In the genomic region with DNA sequence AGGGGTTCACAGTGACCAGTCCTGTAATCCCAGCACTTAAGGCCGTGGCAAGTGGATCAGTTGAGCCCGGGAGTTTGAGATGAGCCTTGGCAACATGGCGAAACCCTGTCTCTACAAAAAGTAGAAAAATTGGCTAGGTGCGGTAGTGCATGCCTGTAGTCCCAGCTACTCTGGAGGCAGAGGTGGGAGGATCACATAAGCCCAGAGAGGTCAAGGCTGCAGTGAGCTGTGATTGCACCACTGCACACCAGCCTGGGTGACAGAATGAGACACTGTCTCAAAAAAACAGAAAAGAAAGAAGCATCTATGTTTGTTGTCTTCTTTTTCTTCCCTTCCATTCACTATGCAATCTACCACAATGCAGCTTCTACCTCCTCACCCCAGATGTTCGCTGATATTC, we compare ENCODE assay signal across 28 cellular contexts.
"Had no signal": no experiment of that assay in that cellular context is flagged by ENCODE, and none has a peak within 500 bp of the region (broad histone marks: within the 10 kb centered on the region; RNA-seq: fewer than 3 reads in every experiment).

No MANE protein-coding gene starts in this region.

- H3K27ac Mint-ChIP-seq: activated CD4-positive, alpha-beta T cell treated with anti-CD3 and anti-CD28 coated beads, Interleukin-2, amount 10 ng/mL, durations not matched to agents 24 days and 14 days; activated CD8-positive, alpha-beta T cell treated with anti-CD3 and anti-CD28 coated beads for 36 hours; activated naive CD8-positive, alpha-beta T cell treated with anti-CD3 and anti-CD28 coated beads for 36 hours; activated T-cell treated with anti-CD3 and anti-CD28 coated beads, Interleukin-2, amount 50 U/mL, for 72 hours; activated T-helper 17 cell treated with anti-CD3 and anti-CD28 coated beads, Interleukin-2, amount 50 U/mL, for 72 hours had no signal

- ATAC-seq: activated CD8-positive, alpha-beta T cell treated with anti-CD3 and anti-CD28 coated beads for 36 hours; activated T-cell treated with anti-CD3 and anti-CD28 coated beads, Interleukin-2, amount 50 U/mL, for 72 hours; activated T-helper 17 cell treated with anti-CD3 and anti-CD28 coated beads, Interleukin-2, amount 50 U/mL, for 72 hours; Panc1 had no signal

- H3K4me3 Mint-ChIP-seq: activated CD4-positive, alpha-beta T cell treated with anti-CD3 and anti-CD28 coated beads, Interleukin-2, amount 10 ng/mL, durations not matched to agents 24 days and 14 days; activated CD8-positive, alpha-beta T cell treated with anti-CD3 and anti-CD28 coated beads for 36 hours; activated naive CD8-positive, alpha-beta T cell treated with anti-CD3 and anti-CD28 coated beads for 36 hours; activated T-cell treated with anti-CD3 and anti-CD28 coated beads, Interleukin-2, amount 50 U/mL, for 72 hours; activated T-helper 17 cell treated with anti-CD3 and anti-CD28 coated beads, Interleukin-2, amount 50 U/mL, for 72 hours had no signal

- H3K9me3 ChIP-seq: ascending aorta had no signal

- H3K9me3 Mint-ChIP-seq: activated T-cell treated with anti-CD3 and anti-CD28 coated beads, Interleukin-2, amount 50 U/mL, for 72 hours; activated T-helper 17 cell treated with anti-CD3 and anti-CD28 coated beads, Interleukin-2, amount 50 U/mL, for 72 hours had no signal

- DNase-seq: activated CD4-positive, alpha-beta T cell treated with anti-CD3 and anti-CD28 coated beads, Interleukin-2, amount 10 ng/mL, durations not matched to agents 24 days and 14 days; activated CD4-positive, alpha-beta T cell treated with anti-CD3 and anti-CD28 coated beads, Interleukin-2, amount 50 U/mL, for 4 hours; activated CD4-positive, CD25-positive, alpha-beta regulatory T cell; activated CD8-positive, alpha-beta T cell treated with anti-CD3 and anti-CD28 coated beads for 36 hours; activated effector memory CD4-positive, alpha-beta T cell treated with anti-CD3 and anti-CD28 coated beads, Interleukin-2, amount 50 U/mL, for 16 hours; activated naive CD4-positive, alpha-beta T cell; activated naive CD4-positive, alpha-beta T cell treated with anti-CD3 and anti-CD28 coated beads, Interleukin-2, amount 50 U/mL, for 16 hours; activated naive CD8-positive, alpha-beta T cell treated with anti-CD3 and anti-CD28 coated beads for 36 hours; activated T-cell treated with anti-CD3 and anti-CD28 coated beads, Interleukin-2, amount 50 U/mL, for 1 hour; activated T-cell treated with anti-CD3 and anti-CD28 coated beads, Interleukin-2, amount 50 U/mL, for 72 hours; amygdala; Kasumi-1; KG1; MG63; NCI-H1092; NCI-H1436 treated with DMSO at 0.1 percent for 48 hours; NCI-H1694 treated with DMSO at 0.1 percent for 48 hours; NCI-H2029; NCI-H345; NCI-H524 treated with DMSO at 0.1 percent for 48 hours; SW 1271; T-helper 1 cell; T-helper 2 cell; T-helper 9 cell; WERI-Rb-1 had no signal

- H3K4me1 Mint-ChIP-seq: activated CD4-positive, alpha-beta T cell treated with anti-CD3 and anti-CD28 coated beads, Interleukin-2, amount 10 ng/mL, durations not matched to agents 24 days and 14 days; activated naive CD8-positive, alpha-beta T cell treated with anti-CD3 and anti-CD28 coated beads for 36 hours; activated T-helper 17 cell treated with anti-CD3 and anti-CD28 coated beads, Interleukin-2, amount 50 U/mL, for 72 hours had no signal

- H3K27ac ChIP-seq: ascending aorta, WERI-Rb-1 had no signal

- H3K27me3 ChIP-seq: ascending aorta, MG63 had no signal

- H3K4me1 ChIP-seq: ascending aorta had no signal

- H3K27me3 Mint-ChIP-seq: activated CD4-positive, alpha-beta T cell treated with anti-CD3 and anti-CD28 coated beads, Interleukin-2, amount 10 ng/mL, durations not matched to agents 24 days and 14 days; activated CD8-positive, alpha-beta T cell treated with anti-CD3 and anti-CD28 coated beads for 36 hours; activated naive CD8-positive, alpha-beta T cell treated with anti-CD3 and anti-CD28 coated beads for 36 hours; activated T-helper 17 cell treated with anti-CD3 and anti-CD28 coated beads, Interleukin-2, amount 50 U/mL, for 72 hours had no signal

- H3K4me3 ChIP-seq: ascending aorta, MG63 had no signal
